ENCODE assay signal across 17 cellular contexts in the genomic region with DNA sequence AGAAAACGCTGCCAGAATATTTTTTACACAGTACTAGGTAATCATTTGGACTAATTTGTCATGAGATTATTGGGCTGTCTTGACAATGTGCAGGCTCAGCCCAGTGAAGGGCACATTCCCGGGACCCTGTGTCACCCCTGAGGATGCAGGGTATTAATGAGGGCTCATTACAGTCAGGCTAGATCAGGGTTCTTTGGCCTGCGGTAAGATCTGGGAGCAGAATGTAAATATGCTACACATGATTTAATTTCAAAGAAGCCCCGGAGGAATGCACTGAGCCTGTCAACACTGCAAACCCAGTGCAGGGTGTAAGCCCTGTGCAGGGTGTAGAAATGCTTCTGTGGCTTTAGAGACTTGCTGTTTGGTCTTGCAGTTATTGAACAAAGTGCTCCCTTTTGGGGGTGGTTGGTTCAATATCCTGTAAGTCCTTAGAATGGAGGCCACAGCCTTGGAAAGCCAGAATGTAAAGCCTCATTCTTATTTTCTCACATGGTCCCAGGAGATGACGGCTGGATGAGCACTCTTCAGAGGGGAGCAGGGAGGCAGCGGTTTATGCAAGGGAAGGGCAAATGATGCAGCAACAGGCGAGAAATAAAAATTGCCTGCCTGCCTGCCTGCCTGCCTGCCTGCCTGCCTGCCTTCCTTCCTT.
A peak's percentile ranks its signal among the peaks of the same experiment; 100 is the strongest.
DNase-seq lines count a peak whose midpoint lies in the region; ATAC-seq and TF ChIP-seq lines count a peak whose summit lies in the region.
"Had no signal": no experiment of that assay in that cellular context is flagged by ENCODE, and none has a peak within 500 bp of the region (broad histone marks: within the 10 kb centered on the region; RNA-seq: fewer than 3 reads in every experiment).

No MANE protein-coding gene starts in this region.

- DNase-seq in NCI-H2171 treated with DMSO at 0.1 percent for 48 hours (lab: John Stamatoyannopoulos, UW): peak; percentile 25
- no peak for DNase-seq in NCI-H2171 (lab: John Stamatoyannopoulos, UW)
- DNase-seq in adipocyte (ENCODE audit: low read depth): peak; percentile 64
- no peak for DNase-seq in left ventricle myocardium superior
- peak; percentile 7 to 38 for DNase-seq in tibial artery
- no peak for DNase-seq in activated CD4-positive, alpha-beta T cell treated with anti-CD3 and anti-CD28 coated beads for 4 hours
- DNase-seq: activated CD4-positive, alpha-beta memory T cell treated with anti-CD3 and anti-CD28 coated beads for 36 hours; activated naive CD8-positive, alpha-beta T cell treated with anti-CD3 and anti-CD28 coated beads, Interleukin-2, amount 50 U/mL, for 24 hours; activated T-cell treated with anti-CD3 and anti-CD28 coated beads, Interleukin-2, amount 50 U/mL, for 72 hours; head of caudate nucleus; kidney; upper lobe of right lung had no signal

- no peak for TF ChIP-seq CTCF in tibial artery (IDR thresholded peaks at IDR 0.05)

- H3K9me3 ChIP-seq in adipocyte (ENCODE audit: control insufficient read depth, low read length) (no peaks in the 10 kb centered on the region), tibial artery (no peaks in the 10 kb centered on the region)
- H3K9me3 ChIP-seq: SJSA1, upper lobe of right lung had no signal

- ATAC-seq in left ventricle myocardium superior (peak; percentile 29), HG02938 (IDR thresholded peaks at IDR 0.05; ENCODE audit: unreplicated experiment) (no peak), GM21723 (IDR thresholded peaks at IDR 0.05; ENCODE audit: unreplicated experiment) (no peak)
- ATAC-seq: activated naive CD8-positive, alpha-beta T cell treated with anti-CD3 and anti-CD28 coated beads, Interleukin-2, amount 50 U/mL, for 24 hours; activated T-cell treated with anti-CD3 and anti-CD28 coated beads, Interleukin-2, amount 50 U/mL, for 72 hours; HCT116; stimulated activated memory B cell treated with anti-CD40 and anti-IgM and Interleukin-4, amounts not matched to agents 10 μg/mL and 1 μg/mL and 100 μg/mL, for 72 hours; upper lobe of right lung had no signal

- H3K4me1 ChIP-seq in adipocyte (ENCODE audit: control insufficient read depth, insufficient read depth, low read length) (peaks cover 24% of the 10 kb centered on the region), tibial artery (peaks cover 0 to 21% (median 11%) of the 10 kb centered on the region in 4 donors)

- H3K9ac ChIP-seq in adipocyte (ENCODE audit: low read length): no peak overlapping the region

- H3K36me3 ChIP-seq in adipocyte (ENCODE audit: control insufficient read depth, insufficient read depth, low read length, severe bottlenecking) (no peaks in the 10 kb centered on the region), tibial artery (no peaks in the 10 kb centered on the region)
- H3K36me3 ChIP-seq: SJSA1, upper lobe of right lung had no signal

- H3K4me3 ChIP-seq in adipocyte (ENCODE audit: low read length) (no peak overlapping the region), tibial artery (no peak overlapping the region)
- H3K4me3 ChIP-seq: SJSA1, upper lobe of right lung had no signal

- H3K27me3 ChIP-seq in adipocyte (replicated peaks; ENCODE audit: control insufficient read depth, insufficient read depth, low read length) (no peaks in the 10 kb centered on the region), tibial artery (no peaks in the 10 kb centered on the region)
- H3K27me3 ChIP-seq: SJSA1, upper lobe of right lung had no signal

- H3K27ac ChIP-seq in tibial artery: no peak overlapping the region
- H3K27ac ChIP-seq: SJSA1, upper lobe of right lung had no signal

- intact Hi-C loops in left ventricle myocardium superior (cut with micrococcal nuclease) (no loop called here), tibial artery (cut with DNase I; ENCODE audit: low total_unique reads) (no loop called here)

Comparison
In these comparisons a context has a peak if more than half of its experiments do, and no peak if none do; other contexts are left out.
1. DNase-seq: peak in NCI-H2171 treated with DMSO at 0.1 percent for 48 hours (single experiment), adipocyte (single experiment) and tibial artery (2 of 2); none in NCI-H2171 (single experiment), left ventricle myocardium superior (single experiment) and activated CD4-positive, alpha-beta T cell treated with anti-CD3 and anti-CD28 coated beads for 4 hours (0 of 2).